In genomic region chr17:76584427-76585047, GRCh38 we compare ENCODE assay signal across 10 cellular contexts. TPM values are rescaled to one million over a fixed set of nuclear protein-coding genes. Genes with fewer than 3 reads are reported as not detected.
A peak's percentile ranks its signal among the peaks of the same experiment; 100 is the strongest.
DNase-seq lines count a peak whose midpoint lies in the region; ATAC-seq and TF ChIP-seq lines count a peak whose summit lies in the region.
"Had no signal": no experiment of that assay in that cellular context is flagged by ENCODE, and none has a peak within 500 bp of the region (broad histone marks: within the 10 kb centered on the region; RNA-seq: fewer than 3 reads in every experiment).

No MANE protein-coding gene starts in this region.

- CTCF ChIA-PET in activated naive CD4-positive, alpha-beta T cell treated with anti-CD3 and anti-CD28 coated beads for 36 hours (lab: Charles Lee) = interaction anchor here (1.0 to 2.1 kb wide), 2 partner anchors 39 to 61 kb away, joined by 4 to 7 read pairs; no protein-coding TSS in a partner anchor

- peak overlapping the region; percentile 76 for H3K4me2 ChIP-seq in mesendoderm (ENCODE audit: low read length)

- TF ChIP-seq CTCF in choroid plexus epithelial cell (conservative IDR thresholded peaks at IDR 0.05; ENCODE audit: low read depth, low read length) = no peak
- TF ChIP-seq CTCF in type B pancreatic cell (conservative IDR thresholded peaks at IDR 0.05) = no peak
- TF ChIP-seq CTCF in adrenal gland (IDR thresholded peaks at IDR 0.05) = no peak

- H4K8ac ChIP-seq in mesendoderm (ENCODE audit: low read depth, low read length) = no peak overlapping the region

- H3K4ac ChIP-seq in mesendoderm (ENCODE audit: low read depth, low read length) = no peak overlapping the region

- WGBS in mesendoderm (ENCODE audit: extremely low coverage, insufficient coverage, low lambda C conversion rate) = no CpG with 5 or more reads among the region's 18 CpGs
- 33 to 58% (median 46%) methylated on average over 11 to 18 of the region's 18 CpGs for WGBS in adrenal gland, 4 donors

- ATAC-seq in GM19467 (IDR thresholded peaks at IDR 0.05; ENCODE audit: unreplicated experiment) = no peak

- H3K36me3 Mint-ChIP-seq in activated naive CD4-positive, alpha-beta T cell treated with anti-CD3 and anti-CD28 coated beads for 36 hours (ENCODE audit: low read depth) = peaks cover 2% of the 10 kb centered on the region
- H3K36me3 Mint-ChIP-seq in type B pancreatic cell = peaks cover 6% of the 10 kb centered on the region

- H3K18ac ChIP-seq in mesendoderm (ENCODE audit: low read length) = peak overlapping the region; percentile 69

- no peaks in the 10 kb centered on the region for H3K27me3 ChIP-seq in mesendoderm (ENCODE audit: insufficient read depth, low read length, poor library complexity)
- H3K27me3 ChIP-seq in adrenal gland = no peaks in the 10 kb centered on the region

- no peaks in the 10 kb centered on the region for H3K9me3 Mint-ChIP-seq in activated naive CD4-positive, alpha-beta T cell treated with anti-CD3 and anti-CD28 coated beads for 36 hours
- H3K9me3 Mint-ChIP-seq in type B pancreatic cell = no peaks in the 10 kb centered on the region

- H3K27me3 Mint-ChIP-seq in activated naive CD4-positive, alpha-beta T cell treated with anti-CD3 and anti-CD28 coated beads for 36 hours (ENCODE audit: low read depth) = peaks cover 41% of the 10 kb centered on the region
- H3K27me3 Mint-ChIP-seq in type B pancreatic cell = peaks cover 48% of the 10 kb centered on the region

- intact Hi-C loops in activated naive CD4-positive, alpha-beta T cell treated with anti-CD3 and anti-CD28 coated beads for 36 hours (cut with micrococcal nuclease) = loop anchor here (1.0 kb wide), 1 partner anchor 61 kb away; no protein-coding TSS in a partner anchor
- intact Hi-C loops in adrenal gland (cut with DNase I) = loop anchor here (5.0 to 10.0 kb wide), 2 partner anchors 60 to 62 kb away; no protein-coding TSS in a partner anchor

- H3K4me3 ChIP-seq in choroid plexus epithelial cell (ENCODE audit: low read depth, low read length) (peak overlapping the region; percentile 47), mesendoderm (ENCODE audit: low read length) (peak overlapping the region; percentile 27), adrenal gland (peak overlapping the region in 2 of 4 donors; percentile 57 to 77)

- H2AK5ac ChIP-seq in mesendoderm (ENCODE audit: low read length) = no peak overlapping the region

- no peak for TF ChIP-seq POLR2A in adrenal gland (IDR thresholded peaks at IDR 0.05)

- no peaks in the 10 kb centered on the region for H3K9me3 ChIP-seq in adrenal gland (replicated peaks in 1 of 3)

- peak overlapping the region; percentile 51 for H3K4me3 Mint-ChIP-seq in activated naive CD4-positive, alpha-beta T cell treated with anti-CD3 and anti-CD28 coated beads for 36 hours
- peak overlapping the region; percentile 84 for H3K4me3 Mint-ChIP-seq in type B pancreatic cell

- no peak overlapping the region for H4K5ac ChIP-seq in mesendoderm (ENCODE audit: low read length)

- no peak overlapping the region for H2BK15ac ChIP-seq in mesendoderm (replicated peaks; ENCODE audit: low read depth)

- H2BK5ac ChIP-seq in mesendoderm (ENCODE audit: low read length) = no peak overlapping the region

- peak overlapping the region; percentile 58 for H3K9ac ChIP-seq in mesendoderm (ENCODE audit: low read length)

- H3K36me3 ChIP-seq in mesendoderm (ENCODE audit: control insufficient read depth, insufficient read depth, low read length) (no peaks in the 10 kb centered on the region), adrenal gland (replicated peaks in 1 of 2) (no peaks in the 10 kb centered on the region)

- H3K4me1 Mint-ChIP-seq in activated naive CD4-positive, alpha-beta T cell treated with anti-CD3 and anti-CD28 coated beads for 36 hours (ENCODE audit: low read depth) = peaks cover 9% of the 10 kb centered on the region
- H3K4me1 Mint-ChIP-seq in type B pancreatic cell (ENCODE audit: unreplicated experiment) = peaks cover 27% of the 10 kb centered on the region

- no peak overlapping the region for H2BK120ac ChIP-seq in mesendoderm (ENCODE audit: low read depth, low read length)

- H3K79me1 ChIP-seq in mesendoderm (ENCODE audit: low read length) = no peaks in the 10 kb centered on the region

- peaks cover 4% of the 10 kb centered on the region for H3K4me1 ChIP-seq in mesendoderm (ENCODE audit: control insufficient read depth, low read depth, low read length)
- H3K4me1 ChIP-seq in adrenal gland (replicated peaks in 1 of 2) = peaks cover 0 to 13% of the 10 kb centered on the region in 2 donors

- no peaks in the 10 kb centered on the region for H3K79me2 ChIP-seq in mesendoderm (ENCODE audit: control insufficient read depth, insufficient read depth, low read length)

- DNase-seq in activated naive CD4-positive, alpha-beta T cell treated with anti-CD3 and anti-CD28 coated beads for 36 hours = no peak
- no peak for DNase-seq in activated naive CD4-positive, alpha-beta T cell treated with Interleukin-2 at 50 U/mL for 16 hours
- DNase-seq in choroid plexus epithelial cell (ENCODE audit: low read depth) (no peak), mesendoderm (peak; percentile 84), type B pancreatic cell (ENCODE audit: extremely low spot score, unreplicated experiment) (no peak), adrenal gland (no peak), NCI-H187 treated with DMSO at 0.1 percent for 48 hours (lab: John Stamatoyannopoulos, UW) (no peak)

- H3K23ac ChIP-seq in mesendoderm (ENCODE audit: low read length) = peak overlapping the region; percentile 94

- H3K27ac Mint-ChIP-seq in activated naive CD4-positive, alpha-beta T cell treated with anti-CD3 and anti-CD28 coated beads for 36 hours = no peak overlapping the region
- peak overlapping the region; percentile 78 for H3K27ac Mint-ChIP-seq in type B pancreatic cell

- H3K56ac ChIP-seq in mesendoderm (ENCODE audit: low read length) = peak overlapping the region; percentile 83

- H3K27ac ChIP-seq in mesendoderm (ENCODE audit: low read depth, low read length) = no peak overlapping the region
- H3K27ac ChIP-seq in adrenal gland = peak overlapping the region in 1 of 5 donors; percentile 30

RNA-seq across cellular contexts. Expression of gene ST6GALNAC2, which starts 1.1 kb away (rescaled TPM):
- total RNA-seq in activated naive CD4-positive, alpha-beta T cell treated with anti-CD3 and anti-CD28 coated beads for 36 hours = not detected
- 0.04 TPM for polyA plus RNA-seq in mesendoderm (2013, experiment 1 of 2)
- 0.04 TPM for polyA plus RNA-seq in mesendoderm (2013, experiment 2 of 2)
- total RNA-seq in type B pancreatic cell (ENCODE audit: low replicate concordance) (4.3 and 10.4 TPM in 2 replicates), adrenal gland (10 to 100 TPM in 2 of 8 donors, 1 to 10 TPM in 6; 4.5 to 37.8 (median 6.4) TPM)
- polyA plus RNA-seq in adrenal gland = 1 to 10 TPM; 3.4 to 4.3 (median 3.8) TPM
- total RNA-seq: T-helper 2 cell treated with Interferon-gamma antibody and Interleukin-4, amounts not matched to agents 100 ng/mL and 5 ng/mL, for 36 hours had no signal

RNA-seq across cellular contexts. Expression of gene PRCD, which starts 44.7 kb away (rescaled TPM):
- total RNA-seq in activated naive CD4-positive, alpha-beta T cell treated with anti-CD3 and anti-CD28 coated beads for 36 hours = not detected
- polyA plus RNA-seq in mesendoderm (2013, experiment 1 of 2) = 0.59 TPM
- 0.55 TPM for polyA plus RNA-seq in mesendoderm (2013, experiment 2 of 2)
- total RNA-seq in type B pancreatic cell (ENCODE audit: low replicate concordance) (0.33 and 3.3 TPM in 2 replicates), adrenal gland (1 to 10 TPM in 6 of 8 donors, not detected in 2; 1.5 to 5.7 (median 2.8) TPM)
- 10 to 100 TPM in 2 of 3 donors, 1 to 10 TPM in 1; 4.5 to 37.2 (median 14.3) TPM for polyA plus RNA-seq in adrenal gland
- total RNA-seq: myocyte; T-helper 2 cell treated with Interferon-gamma antibody and Interleukin-4, amounts not matched to agents 100 ng/mL and 5 ng/mL, for 36 hours had no signal

RNA-seq across cellular contexts. Expression of gene CYGB, which starts 47.0 kb away (rescaled TPM):
- not detected for total RNA-seq in activated naive CD4-positive, alpha-beta T cell treated with anti-CD3 and anti-CD28 coated beads for 36 hours
- polyA plus RNA-seq in mesendoderm (2013, experiment 1 of 2) = 0.88 TPM
- 0.88 TPM for polyA plus RNA-seq in mesendoderm (2013, experiment 2 of 2)
- total RNA-seq in type B pancreatic cell (ENCODE audit: low replicate concordance) (2.5 and 10.0 TPM in 2 replicates), adrenal gland (10 to 100 TPM in 7 of 8 donors, 1 to 10 TPM in 1; 9.5 to 18.1 (median 14.3) TPM)
- polyA plus RNA-seq in adrenal gland = 10 to 100 TPM in 2 of 3 donors, 1 to 10 TPM in 1; 7.8 to 38.3 (median 32.1) TPM

RNA-seq across cellular contexts. Expression of gene ST6GALNAC1, which starts 59.0 kb away (rescaled TPM):
- total RNA-seq in activated naive CD4-positive, alpha-beta T cell treated with anti-CD3 and anti-CD28 coated beads for 36 hours = 1 to 10 TPM; 1.1 to 1.3 TPM
- not detected for polyA plus RNA-seq in mesendoderm (2013, experiment 1 of 2)
- not detected for polyA plus RNA-seq in mesendoderm (2013, experiment 2 of 2)
- total RNA-seq in type B pancreatic cell (ENCODE audit: low replicate concordance) = 10.3 and 17.3 TPM in 2 replicates
- under 1 TPM in 2 of 8 donors, not detected in 6; 0.25 to 0.76 TPM for total RNA-seq in adrenal gland
- polyA plus RNA-seq in adrenal gland = under 1 TPM in 2 of 3 donors, not detected in 1; 0.47 to 0.88 TPM
- total RNA-seq: myocyte had no signal
